ENCODE assay signal across 9 cellular contexts in genomic region chr12:12791756-12792346, GRCh38. TPM values are rescaled to one million over a fixed set of nuclear protein-coding genes. Genes with fewer than 3 reads are reported as not detected.
DNase-seq lines count a peak whose midpoint lies in the region; ATAC-seq, FAIRE-seq and TF ChIP-seq lines count a peak whose summit lies in the region.
"Had no signal": no experiment of that assay in that cellular context is flagged by ENCODE, and none has a peak within 500 bp of the region (broad histone marks: within the 10 kb centered on the region; RNA-seq: fewer than 3 reads in every experiment).

No MANE protein-coding gene starts in this region.

- TF ChIP-seq CTCF in VCaP (conservative IDR thresholded peaks at IDR 0.05) (no peak), thyroid gland (IDR thresholded peaks at IDR 0.05) (no peak), D721Med (IDR thresholded peaks at IDR 0.05; ENCODE audit: insufficient read depth, missing control alignments) (no peak)

- H3K4me3 Mint-ChIP-seq in T-helper 17 cell: no peak overlapping the region

- no peaks in the 10 kb centered on the region for H3K36me3 Mint-ChIP-seq in T-helper 17 cell (ENCODE audit: low read depth)

- no peak overlapping the region for H3K4me3 ChIP-seq in thyroid gland (replicated peaks in 1 of 3)

- peaks cover 12% of the 10 kb centered on the region for H3K4me1 Mint-ChIP-seq in T-helper 17 cell

- H3K4me1 ChIP-seq in thyroid gland: peaks cover 9 to 27% of the 10 kb centered on the region in 2 donors

- TF ChIP-seq POLR2A in thyroid gland (IDR thresholded peaks at IDR 0.05): no peak

- intact Hi-C loops in thyroid gland (cut with DNase I): no loop called here

- H3K27ac ChIP-seq in VCaP (peak overlapping the region; percentile 45), thyroid gland (peak overlapping the region in 2 of 3 donors; percentile 11 to 41)

- no peaks in the 10 kb centered on the region for H3K27me3 ChIP-seq in thyroid gland

- H3K9me3 ChIP-seq in thyroid gland (no peaks in the 10 kb centered on the region), T-helper 17 cell (ENCODE audit: control insufficient read depth, low read length, poor library complexity, severe bottlenecking) (no peaks in the 10 kb centered on the region)

- no peak overlapping the region for H3K27ac Mint-ChIP-seq in T-helper 17 cell

- 11 to 14% methylated on average over 7 of the region's 7 CpGs for WGBS in thyroid gland, 2 donors

- ATAC-seq in left lobe of liver (peak; percentile 52), T-helper 17 cell (no peak), GM19467 (IDR thresholded peaks at IDR 0.05; ENCODE audit: unreplicated experiment) (no peak)
- ATAC-seq: left colon had no signal

- no peak for FAIRE-seq in D721Med (lab: Jason Lieb, UNC)

- H3K27me3 Mint-ChIP-seq in T-helper 17 cell: no peaks in the 10 kb centered on the region

- no peaks in the 10 kb centered on the region for H3K36me3 ChIP-seq in thyroid gland

- DNase-seq in NCI-H2107 treated with DMSO at 0.1 percent for 48 hours (lab: John Stamatoyannopoulos, UW; ENCODE audit: unreplicated experiment) (peak; percentile 59), NCI-H2107 (lab: John Stamatoyannopoulos, UW) (no peak), left lobe of liver (ENCODE audit: low spot score) (peak; percentile 49), thyroid gland (peak; percentile 27 to 43), D721Med (ENCODE audit: insufficient read length, low spot score) (no peak), T-helper 17 cell (no peak)
- DNase-seq: left colon had no signal

RNA-seq across cellular contexts. Expression of gene APOLD1, which starts 6.4 kb away (rescaled TPM):
- total RNA-seq in left lobe of liver: 1.5 TPM
- 10 to 100 TPM; 34.1 to 72.7 (median 49.5) TPM for total RNA-seq in thyroid gland
- total RNA-seq in T-helper 17 cell: 1 to 10 TPM; 3.1 to 5.1 TPM

RNA-seq across cellular contexts. Expression of gene DDX47, which starts 21.3 kb away (rescaled TPM):
- total RNA-seq in left lobe of liver (22.7 TPM), thyroid gland (10 to 100 TPM; 75.5 to 94.2 (median 81.8) TPM), T-helper 17 cell (100 to 1,000 TPM; 135 to 141 TPM)

Comparison
In these comparisons a context has a peak if more than half of its experiments do, and no peak if none do; other contexts are left out.
1. DNase-seq: peak in NCI-H2107 treated with DMSO at 0.1 percent for 48 hours (single experiment), left lobe of liver (single experiment) and thyroid gland (2 of 2); none in NCI-H2107 (single experiment), D721Med (single experiment) and T-helper 17 cell (0 of 3).
2. RNA of gene APOLD1, which starts 6.4 kb away (total RNA-seq): 34.1 to 72.7 TPM in thyroid gland; 3.1 to 5.1 TPM in T-helper 17 cell and 1.5 TPM in left lobe of liver (single experiment); every median in the first group is over 4 times any median in the second.